Comparison of ENCODE assay signal across 16 cellular contexts in genomic region chr17:82614095-82614631, GRCh38.
"Had no signal": no experiment of that assay in that cellular context is flagged by ENCODE, and none has a peak within 500 bp of the region (broad histone marks: within the 10 kb centered on the region; RNA-seq: fewer than 3 reads in every experiment).

No MANE protein-coding gene starts in this region.

- H3K27ac Mint-ChIP-seq: activated CD4-positive, alpha-beta memory T cell treated with anti-CD3 and anti-CD28 coated beads, Interleukin-2, amount 10 ng/mL, durations not matched to agents 7 days and 5 days; activated naive CD4-positive, alpha-beta T cell treated with anti-CD3 and anti-CD28 coated beads, Interleukin-2, amount 50 U/mL, for 24 hours; T-cell had no signal

- H3K4me1 Mint-ChIP-seq: activated CD4-positive, alpha-beta memory T cell treated with anti-CD3 and anti-CD28 coated beads, Interleukin-2, amount 10 ng/mL, durations not matched to agents 7 days and 5 days; activated naive CD4-positive, alpha-beta T cell treated with anti-CD3 and anti-CD28 coated beads, Interleukin-2, amount 50 U/mL, for 24 hours; stimulated activated naive B cell treated with anti-CD40 and anti-IgM and Interleukin-4, amounts not matched to agents 10 μg/mL and 1 μg/mL and 100 μg/mL, for 72 hours; T-cell had no signal

- DNase-seq: activated CD4-positive, alpha-beta memory T cell treated with anti-CD3 and anti-CD28 coated beads, Interleukin-2, amount 10 ng/mL, durations not matched to agents 7 days and 5 days; activated T-cell treated with anti-CD3 and anti-CD28 coated beads, Interleukin-2, amount 50 U/mL, for 24 hours; adrenal gland; effector CD8-positive, alpha-beta T cell; mammary epithelial cell; naive thymus-derived CD8-positive, alpha-beta T cell; stimulated activated CD4-positive, alpha-beta T cell treated with anti-CD3 and anti-CD28 coated beads, Interleukin-12 subunit alpha, Interleukin-12 subunit beta, amount 100 ng/mL, for 4 hours; stimulated activated naive B cell treated with anti-CD40 and anti-IgM and Interleukin-4, amounts not matched to agents 10 μg/mL and 1 μg/mL and 100 μg/mL, for 72 hours; T-cell; T1000 had no signal

- H3K27me3 Mint-ChIP-seq: activated CD4-positive, alpha-beta memory T cell treated with anti-CD3 and anti-CD28 coated beads, Interleukin-2, amount 10 ng/mL, durations not matched to agents 7 days and 5 days; activated naive CD4-positive, alpha-beta T cell treated with anti-CD3 and anti-CD28 coated beads, Interleukin-2, amount 50 U/mL, for 24 hours; activated T-cell treated with anti-CD3 and anti-CD28 coated beads, Interleukin-2, amount 50 U/mL, for 24 hours; naive thymus-derived CD8-positive, alpha-beta T cell; stimulated activated naive B cell treated with anti-CD40 and anti-IgM and Interleukin-4, amounts not matched to agents 10 μg/mL and 1 μg/mL and 100 μg/mL, for 72 hours; T-cell had no signal

- H3K27ac ChIP-seq: adrenal gland, coronary artery, epithelial cell of prostate had no signal

- H3K9me3 Mint-ChIP-seq: activated CD4-positive, alpha-beta memory T cell treated with anti-CD3 and anti-CD28 coated beads, Interleukin-2, amount 10 ng/mL, durations not matched to agents 7 days and 5 days; activated naive CD4-positive, alpha-beta T cell treated with anti-CD3 and anti-CD28 coated beads, Interleukin-2, amount 50 U/mL, for 24 hours; activated T-cell treated with anti-CD3 and anti-CD28 coated beads, Interleukin-2, amount 50 U/mL, for 24 hours; naive thymus-derived CD8-positive, alpha-beta T cell; stimulated activated naive B cell treated with anti-CD40 and anti-IgM and Interleukin-4, amounts not matched to agents 10 μg/mL and 1 μg/mL and 100 μg/mL, for 72 hours; T-cell had no signal

- H3K9me3 ChIP-seq: adrenal gland, SK-N-SH, tibial nerve had no signal

- H3K4me1 ChIP-seq: tibial nerve had no signal

- H3K4me2 ChIP-seq: SK-N-SH had no signal

- H3K4me3 Mint-ChIP-seq: activated CD4-positive, alpha-beta memory T cell treated with anti-CD3 and anti-CD28 coated beads, Interleukin-2, amount 10 ng/mL, durations not matched to agents 7 days and 5 days; activated naive CD4-positive, alpha-beta T cell treated with anti-CD3 and anti-CD28 coated beads, Interleukin-2, amount 50 U/mL, for 24 hours; activated T-cell treated with anti-CD3 and anti-CD28 coated beads, Interleukin-2, amount 50 U/mL, for 24 hours; naive thymus-derived CD8-positive, alpha-beta T cell; stimulated activated naive B cell treated with anti-CD40 and anti-IgM and Interleukin-4, amounts not matched to agents 10 μg/mL and 1 μg/mL and 100 μg/mL, for 72 hours; T-cell had no signal

- FAIRE-seq: frontal cortex had no signal

- H3K4me3 ChIP-seq: adrenal gland, coronary artery, tibial nerve had no signal

- ATAC-seq: naive thymus-derived CD8-positive, alpha-beta T cell; stimulated activated naive B cell treated with anti-CD40 and anti-IgM and Interleukin-4, amounts not matched to agents 10 μg/mL and 1 μg/mL and 100 μg/mL, for 72 hours had no signal
